ENCODE assay signal across 1 cellular context in genomic region chr17:37358098-37358829, GRCh38.
TF ChIP-seq lines count a peak whose summit lies in the region.

No MANE protein-coding gene starts in this region.

TF ChIP-seq in SK-N-SH, 30 proteins besides CTCF, POLR2A, EP300 and RAD21 (continued from another document):
- peak; percentile 72 for TF ChIP-seq USF1 (IDR thresholded peaks at IDR 0.05; ENCODE audit: borderline replicate concordance, low read depth)
- TF ChIP-seq MAX (IDR thresholded peaks at IDR 0.05; ENCODE audit: low read depth): peak; percentile 81
- no peak for TF ChIP-seq ELF1 (IDR thresholded peaks at IDR 0.05)
- TF ChIP-seq TEAD4 (IDR thresholded peaks at IDR 0.05; ENCODE audit: borderline replicate concordance, insufficient read depth): no peak
